In genomic region chr4:87943660-87944149, GRCh38 we compare ENCODE assay signal across 28 cellular contexts.
"Had no signal": no experiment of that assay in that cellular context is flagged by ENCODE, and none has a peak within 500 bp of the region (broad histone marks: within the 10 kb centered on the region; RNA-seq: fewer than 3 reads in every experiment).

No MANE protein-coding gene starts in this region.

- H3K9me3 ChIP-seq: stomach, suprapubic skin, testis, thoracic aorta, thyroid gland, tibial artery, tibial nerve, transverse colon, upper lobe of left lung, upper lobe of right lung, uterus, vagina had no signal

- H3K27me3 Mint-ChIP-seq: stimulated activated memory B cell treated with anti-CD40 and anti-IgM and Interleukin-4, amounts not matched to agents 10 μg/mL and 1 μg/mL and 100 μg/mL, for 72 hours; stimulated activated naive B cell treated with anti-CD40 and anti-IgM and Interleukin-4, amounts not matched to agents 10 μg/mL and 1 μg/mL and 100 μg/mL, for 72 hours; stimulated activated naive CD8-positive, alpha-beta T cell treated with anti-CD3 and anti-CD28 coated beads, Interleukin-15, amount 100 ng/mL, for 72 hours; type B pancreatic cell had no signal

- H3K27ac ChIP-seq: stomach, suprapubic skin, testis, thoracic aorta, thyroid gland, tibial artery, tibial nerve, transverse colon, upper lobe of left lung, upper lobe of right lung, uterus, vagina had no signal

- H3K4me3 Mint-ChIP-seq: stimulated activated effector memory CD8-positive, alpha-beta T cell treated with anti-CD3 and anti-CD28 coated beads, Interleukin-12 subunit alpha, Interleukin-12 subunit beta, amount 100 ng/mL, for 72 hours; stimulated activated memory B cell treated with anti-CD40 and anti-IgM and Interleukin-4, amounts not matched to agents 10 μg/mL and 1 μg/mL and 100 μg/mL, for 72 hours; stimulated activated naive B cell treated with anti-CD40 and anti-IgM and Interleukin-4, amounts not matched to agents 10 μg/mL and 1 μg/mL and 100 μg/mL, for 72 hours; stimulated activated naive CD8-positive, alpha-beta T cell treated with anti-CD3 and anti-CD28 coated beads, Interleukin-15, amount 100 ng/mL, for 72 hours; stimulated activated naive CD8-positive, alpha-beta T cell treated with anti-CD3 and anti-CD28 coated beads, Interleukin-15, Interleukin-2, amounts not matched to agents 100 ng/mL and 50 ng/mL, for 24 hours; type B pancreatic cell had no signal

- H3K4me3 ChIP-seq: stomach, suprapubic skin, testis, thoracic aorta, thyroid gland, tibial artery, tibial nerve, transverse colon, upper lobe of left lung, upper lobe of right lung, uterus, vagina had no signal

- ATAC-seq: stimulated activated effector memory CD8-positive, alpha-beta T cell treated with anti-CD3 and anti-CD28 coated beads, Interleukin-12 subunit alpha, Interleukin-12 subunit beta, amount 100 ng/mL, for 72 hours; stimulated activated memory B cell treated with anti-CD40 and anti-IgM and Interleukin-4, amounts not matched to agents 10 μg/mL and 1 μg/mL and 100 μg/mL, for 72 hours; stimulated activated naive B cell treated with anti-CD40 and anti-IgM and Interleukin-4, amounts not matched to agents 10 μg/mL and 1 μg/mL and 100 μg/mL, for 72 hours; stimulated activated naive CD8-positive, alpha-beta T cell treated with anti-CD3 and anti-CD28 coated beads, Interleukin-15, amount 100 ng/mL, for 72 hours; stimulated activated naive CD8-positive, alpha-beta T cell treated with anti-CD3 and anti-CD28 coated beads, Interleukin-15, Interleukin-2, amounts not matched to agents 100 U/mL and 50 U/mL, for 24 hours; upper lobe of right lung had no signal

- H3K27ac Mint-ChIP-seq: stimulated activated effector memory CD8-positive, alpha-beta T cell treated with anti-CD3 and anti-CD28 coated beads, Interleukin-12 subunit alpha, Interleukin-12 subunit beta, amount 100 ng/mL, for 72 hours; stimulated activated memory B cell treated with anti-CD40 and anti-IgM and Interleukin-4, amounts not matched to agents 10 μg/mL and 1 μg/mL and 100 μg/mL, for 72 hours; stimulated activated naive B cell treated with anti-CD40 and anti-IgM and Interleukin-4, amounts not matched to agents 10 μg/mL and 1 μg/mL and 100 μg/mL, for 72 hours; stimulated activated naive CD8-positive, alpha-beta T cell treated with anti-CD3 and anti-CD28 coated beads, Interleukin-15, amount 100 ng/mL, for 72 hours; stimulated activated naive CD8-positive, alpha-beta T cell treated with anti-CD3 and anti-CD28 coated beads, Interleukin-15, Interleukin-2, amounts not matched to agents 100 ng/mL and 50 ng/mL, for 24 hours; type B pancreatic cell had no signal

- H3K27me3 ChIP-seq: stomach, suprapubic skin, testis, thyroid gland, tibial artery, tibial nerve, transverse colon, upper lobe of left lung, upper lobe of right lung, uterus, vagina had no signal

- H3K4me1 ChIP-seq: stomach, suprapubic skin, testis, thyroid gland, transverse colon, upper lobe of left lung, upper lobe of right lung, uterus, vagina had no signal

- H3K4me1 Mint-ChIP-seq: stimulated activated effector memory CD8-positive, alpha-beta T cell treated with anti-CD3 and anti-CD28 coated beads, Interleukin-12 subunit alpha, Interleukin-12 subunit beta, amount 100 ng/mL, for 72 hours; stimulated activated memory B cell treated with anti-CD40 and anti-IgM and Interleukin-4, amounts not matched to agents 10 μg/mL and 1 μg/mL and 100 μg/mL, for 72 hours; stimulated activated naive B cell treated with anti-CD40 and anti-IgM and Interleukin-4, amounts not matched to agents 10 μg/mL and 1 μg/mL and 100 μg/mL, for 72 hours; stimulated activated naive CD8-positive, alpha-beta T cell treated with anti-CD3 and anti-CD28 coated beads, Interleukin-15, amount 100 ng/mL, for 72 hours had no signal

- H3K36me3 ChIP-seq: stomach, suprapubic skin, thoracic aorta, thyroid gland, tibial artery, tibial nerve, transverse colon, upper lobe of left lung, upper lobe of right lung, uterus, vagina had no signal

- H3K9me3 Mint-ChIP-seq: stimulated activated effector memory CD8-positive, alpha-beta T cell treated with anti-CD3 and anti-CD28 coated beads, Interleukin-12 subunit alpha, Interleukin-12 subunit beta, amount 100 ng/mL, for 72 hours; stimulated activated memory B cell treated with anti-CD40 and anti-IgM and Interleukin-4, amounts not matched to agents 10 μg/mL and 1 μg/mL and 100 μg/mL, for 72 hours; stimulated activated naive B cell treated with anti-CD40 and anti-IgM and Interleukin-4, amounts not matched to agents 10 μg/mL and 1 μg/mL and 100 μg/mL, for 72 hours; stimulated activated naive CD8-positive, alpha-beta T cell treated with anti-CD3 and anti-CD28 coated beads, Interleukin-15, amount 100 ng/mL, for 72 hours; stimulated activated naive CD8-positive, alpha-beta T cell treated with anti-CD3 and anti-CD28 coated beads, Interleukin-15, Interleukin-2, amounts not matched to agents 100 ng/mL and 50 ng/mL, for 24 hours had no signal

- DNase-seq: stimulated activated CD4-positive, alpha-beta T cell treated with anti-CD3 and anti-CD28 coated beads, Interleukin-2, amount 100 ng/mL, for 48 hours; stimulated activated CD4-positive, alpha-beta T cell treated with anti-CD3 and anti-CD28 coated beads, Interleukin-4, amount 100 ng/mL, for 1 hour; stimulated activated CD4-positive, alpha-beta T cell treated with anti-CD3 and anti-CD28 coated beads, Interleukin-4, amount 100 ng/mL, for 24 hours; stimulated activated CD4-positive, alpha-beta T cell treated with anti-CD3 and anti-CD28 coated beads, Interleukin-4, amount 100 ng/mL, for 4 hours; stimulated activated CD8-positive, alpha-beta memory T cell treated with anti-CD3 and anti-CD28 coated beads, Interleukin-4, amount 100 ng/mL, for 48 hours; stimulated activated naive B cell treated with anti-CD40 and anti-IgM and Interleukin-4, amounts not matched to agents 10 μg/mL and 1 μg/mL and 100 μg/mL, for 72 hours; stimulated activated naive CD4-positive, alpha-beta T cell; stimulated activated naive CD4-positive, alpha-beta T cell treated with Interleukin-2 at 50 U/mL for 16 hours; stimulated activated naive CD8-positive, alpha-beta T cell treated with anti-CD3 and anti-CD28 coated beads, Interleukin-15, amount 100 ng/mL, for 72 hours; stimulated activated naive CD8-positive, alpha-beta T cell treated with anti-CD3 and anti-CD28 coated beads, Interleukin-15, Interleukin-2, amounts not matched to agents 100 U/mL and 50 U/mL, for 24 hours; stomach; substantia nigra; testis; thyroid gland; tibial artery; transverse colon; upper lobe of left lung; upper lobe of right lung; uterus had no signal

- H3K36me3 Mint-ChIP-seq: stimulated activated effector memory CD8-positive, alpha-beta T cell treated with anti-CD3 and anti-CD28 coated beads, Interleukin-12 subunit alpha, Interleukin-12 subunit beta, amount 100 ng/mL, for 72 hours; stimulated activated memory B cell treated with anti-CD40 and anti-IgM and Interleukin-4, amounts not matched to agents 10 μg/mL and 1 μg/mL and 100 μg/mL, for 72 hours; stimulated activated naive B cell treated with anti-CD40 and anti-IgM and Interleukin-4, amounts not matched to agents 10 μg/mL and 1 μg/mL and 100 μg/mL, for 72 hours; type B pancreatic cell had no signal

- FAIRE-seq: urothelium cell line had no signal
